1 cellular context compared by ENCODE assay signal in genomic region chr17:78307887-78308633, GRCh38.
TF ChIP-seq lines count a peak whose summit lies in the region.

No MANE protein-coding gene starts in this region.

TF ChIP-seq in H1, 55 proteins besides CTCF, POLR2A, EP300 and RAD21:
- peak; percentile 74; the same call in 1 of the 2 replicates for TF ChIP-seq ATF2 (IDR thresholded peaks at IDR 0.05; ENCODE audit: low read length)
- TF ChIP-seq CBX8 (IDR thresholded peaks at IDR 0.05; ENCODE audit: borderline replicate concordance, low read depth, low read length): no peak
- no peak for TF ChIP-seq JUN (IDR thresholded peaks at IDR 0.05; ENCODE audit: low read depth, low read length)
- TF ChIP-seq CHD7 (IDR thresholded peaks at IDR 0.05; ENCODE audit: insufficient replicate concordance, low read length): no peak
- peak; percentile 30; the same call in 1 of the 2 replicates for TF ChIP-seq YY1 (IDR thresholded peaks at IDR 0.05; ENCODE audit: low read depth, low read length)
- no peak for TF ChIP-seq TCF12 (IDR thresholded peaks at IDR 0.05; ENCODE audit: low read depth, low read length)
- no peak for TF ChIP-seq SP1 (IDR thresholded peaks at IDR 0.05; ENCODE audit: low read depth, low read length)
